ENCODE assay signal across 18 cellular contexts in the genomic region with DNA sequence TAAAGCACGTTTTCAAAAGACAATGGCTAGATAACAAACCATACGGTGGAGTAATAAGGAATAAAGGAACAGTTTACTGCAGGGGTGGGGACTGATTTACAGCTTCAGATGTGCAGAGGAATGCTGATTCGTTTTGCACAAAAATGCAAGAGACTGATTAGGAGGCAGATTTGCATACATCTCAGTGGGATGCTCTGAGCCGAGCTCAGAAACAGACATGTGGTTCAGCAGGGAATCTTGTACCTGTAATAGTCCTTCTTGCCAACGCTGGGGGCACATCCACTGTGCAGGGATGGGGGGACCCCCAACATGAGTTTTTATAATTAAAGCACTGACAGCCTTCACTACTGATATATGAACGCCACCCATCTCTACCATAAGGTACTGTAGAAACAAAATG.
DNase-seq lines count a peak whose midpoint lies in the region; ATAC-seq, FAIRE-seq and TF ChIP-seq lines count a peak whose summit lies in the region.
"Had no signal": no experiment of that assay in that cellular context is flagged by ENCODE, and none has a peak within 500 bp of the region (broad histone marks: within the 10 kb centered on the region; RNA-seq: fewer than 3 reads in every experiment).

No MANE protein-coding gene starts in this region.

- no peak overlapping the region for H3K4me3 ChIP-seq in GM23338
- no peak overlapping the region for H3K4me3 ChIP-seq in H1 (ENCODE audit: extremely low read depth in 1 of 4, insufficient read depth in 2 of 4, low read depth in 3 of 4, low read length in 4 of 4)
- no peak overlapping the region for H3K4me3 ChIP-seq in neural progenitor cell
- no peak overlapping the region for H3K4me3 ChIP-seq in psoas muscle
- H3K4me3 ChIP-seq: BLaER1 treated with 17β-estradiol and CSF1 and Interleukin-3, amounts not matched to agents 10 nM and 100 nM; GM12878 had no signal

- H3K9me2 ChIP-seq in GM23338 (ENCODE audit: insufficient read depth), result no peaks in the 10 kb centered on the region

- H3K36me3 ChIP-seq in GM23338 (ENCODE audit: insufficient read depth) (no peaks in the 10 kb centered on the region), H1 (ENCODE audit: control insufficient read depth in 2 of 4, insufficient read depth in 4 of 4, low read length in 3 of 4) (no peaks in the 10 kb centered on the region), neural progenitor cell (no peaks in the 10 kb centered on the region), psoas muscle (ENCODE audit: insufficient read depth in 1 of 2, low read depth in 1 of 2) (no peaks in the 10 kb centered on the region)
- H3K36me3 ChIP-seq: BLaER1 treated with 17β-estradiol and CSF1 and Interleukin-3, amounts not matched to agents 10 nM and 100 nM had no signal

- H3K4me1 ChIP-seq in GM23338 (ENCODE audit: insufficient read depth) (peaks cover 15% of the 10 kb centered on the region; the same call in 1 of the 2 replicates), H1 (replicated peaks in 1 of 4; ENCODE audit: control insufficient read depth in 3 of 4, insufficient read depth in 4 of 4, low read length in 3 of 4) (peaks cover 0 to 6% (median 3%) of the 10 kb centered on the region in 4 experiments; a peak in 5 of 7 replicates), neural progenitor cell (peaks cover 13% of the 10 kb centered on the region), psoas muscle (no peaks in the 10 kb centered on the region)
- H3K4me1 ChIP-seq: BLaER1 treated with 17β-estradiol and CSF1 and Interleukin-3, amounts not matched to agents 10 nM and 100 nM had no signal

- no peak overlapping the region for H3K14ac ChIP-seq in H1 (ENCODE audit: insufficient read length)

- H3K36me3 Mint-ChIP-seq in GM23338 (ENCODE audit: low read depth) (no peaks in the 10 kb centered on the region), neural progenitor cell (no peaks in the 10 kb centered on the region)
- H3K36me3 Mint-ChIP-seq in activated naive CD4-positive, alpha-beta T cell treated with anti-CD3 and anti-CD28 coated beads for 36 hours (ENCODE audit: low read depth), result no peaks in the 10 kb centered on the region
- H3K36me3 Mint-ChIP-seq: CD8-positive, alpha-beta T cell had no signal

- H3K27ac ChIP-seq in GM23338 (ENCODE audit: low read depth), result no peak overlapping the region
- no peak overlapping the region for H3K27ac ChIP-seq in H1 (ENCODE audit: low read depth, low read length)
- H3K27ac ChIP-seq in neural progenitor cell, result no peak overlapping the region
- H3K27ac ChIP-seq in psoas muscle, result no peak overlapping the region
- H3K27ac ChIP-seq: BLaER1 treated with 17β-estradiol and CSF1 and Interleukin-3, amounts not matched to agents 10 nM and 100 nM had no signal

- H2BK5ac ChIP-seq in H1 (ENCODE audit: low read depth, low read length), result no peak overlapping the region

- H3K27me3 ChIP-seq in GM23338 (ENCODE audit: insufficient read depth), result no peaks in the 10 kb centered on the region
- no peaks in the 10 kb centered on the region; a peak in 1 of 7 replicates for H3K27me3 ChIP-seq in H1 (replicated peaks in 1 of 4; ENCODE audit: control insufficient read depth in 3 of 4, extremely low read depth in 1 of 4, insufficient read depth in 3 of 4, low read length in 3 of 4)
- H3K27me3 ChIP-seq in neural progenitor cell, result no peaks in the 10 kb centered on the region
- no peaks in the 10 kb centered on the region for H3K27me3 ChIP-seq in psoas muscle (ENCODE audit: insufficient read depth in 3 of 3, low read length in 2 of 3)
- H3K27me3 ChIP-seq: BLaER1 treated with 17β-estradiol and CSF1 and Interleukin-3, amounts not matched to agents 10 nM and 100 nM had no signal

- H3K18ac ChIP-seq in H1 (ENCODE audit: extremely low read depth, low read length), result no peak overlapping the region

- 62% methylated on average over 6 of the region's 6 CpGs; no CpG with 5 or more reads in 1 of the 2 experiments for WGBS in H1 (ENCODE audit: extremely low coverage in 1 of 2, insufficient coverage in 1 of 2, insufficient read length in 1 of 2, insufficient replicate concordance in 2 of 2, low coverage in 1 of 2, low lambda C conversion rate in 2 of 2, missing lambda C conversion rate in 1 of 2), 2 experiments
- 51 to 60% (median 53%) methylated on average over 6 of the region's 6 CpGs for WGBS in psoas muscle, 3 donors

- peak; percentile 75 for ATAC-seq in GM23338
- no peak for ATAC-seq in psoas muscle
- ATAC-seq: CD8-positive, alpha-beta T cell; GM12878; HCT116 had no signal

- H2BK120ac ChIP-seq in H1 (replicated peaks; ENCODE audit: low read depth, low read length), result no peak overlapping the region

- H3K79me1 ChIP-seq in H1 (ENCODE audit: low read depth, low read length), result no peaks in the 10 kb centered on the region

- no peak overlapping the region for H3K56ac ChIP-seq in H1 (replicated peaks; ENCODE audit: insufficient read length, low read depth, low read length)

- H3K9ac ChIP-seq in H1 (replicated peaks in 1 of 4; ENCODE audit: extremely low read depth in 1 of 4, low read depth in 3 of 4, low read length in 3 of 4) (no peak overlapping the region), neural progenitor cell (no peak overlapping the region)
- H3K9ac ChIP-seq: BLaER1 treated with 17β-estradiol and CSF1 and Interleukin-3, amounts not matched to agents 10 nM and 100 nM had no signal

- H3K23me2 ChIP-seq in H1 (ENCODE audit: low read depth, low read length), result no peaks in the 10 kb centered on the region

- peaks cover 2% of the 10 kb centered on the region for H3K27me3 Mint-ChIP-seq in GM23338 (ENCODE audit: insufficient read depth, low read depth, poor library complexity)
- no peaks in the 10 kb centered on the region for H3K27me3 Mint-ChIP-seq in neural progenitor cell (ENCODE audit: insufficient read depth, low read depth)
- peaks cover 2% of the 10 kb centered on the region for H3K27me3 Mint-ChIP-seq in activated naive CD4-positive, alpha-beta T cell treated with anti-CD3 and anti-CD28 coated beads for 36 hours (ENCODE audit: low read depth)

- DNase-seq in GM23338 (ENCODE audit: low spot score), result peak; percentile 29
- DNase-seq in cerebellar cortex (ENCODE audit: low spot score), result peak; percentile 57
- DNase-seq in H1 (ENCODE audit: low read depth in 1 of 2, low spot score in 2 of 2), result no peak
- DNase-seq in neural progenitor cell (ENCODE audit: low spot score), result peak; percentile 25
- no peak for DNase-seq in NCI-H2171 (lab: John Stamatoyannopoulos, UW)
- no peak for DNase-seq in activated effector memory CD4-positive, alpha-beta T cell treated with anti-CD3 and anti-CD28 coated beads, Interleukin-2, amount 50 U/mL, for 16 hours
- no peak for DNase-seq in activated naive CD4-positive, alpha-beta T cell treated with anti-CD3 and anti-CD28 coated beads for 36 hours
- no peak for DNase-seq in psoas muscle
- DNase-seq: 8988T; Calu3; CD8-positive, alpha-beta T cell; DMS79 treated with DMSO at 0.1 percent for 48 hours; H7; HFFc6 had no signal

- H3F3A ChIP-seq in GM23338 (replicated peaks; ENCODE audit: low read depth), result no peaks in the 10 kb centered on the region
- H3F3A ChIP-seq in neural progenitor cell (ENCODE audit: low read depth), result no peaks in the 10 kb centered on the region

- no peak overlapping the region for H2BK15ac ChIP-seq in H1 (ENCODE audit: low read length)

- H4K91ac ChIP-seq in H1 (replicated peaks; ENCODE audit: insufficient read length, low read length), result no peak overlapping the region

- H3K27ac Mint-ChIP-seq in GM23338 (no peak overlapping the region), neural progenitor cell (no peak overlapping the region)
- no peak overlapping the region for H3K27ac Mint-ChIP-seq in activated naive CD4-positive, alpha-beta T cell treated with anti-CD3 and anti-CD28 coated beads for 36 hours
- H3K27ac Mint-ChIP-seq: B cell; CD8-positive, alpha-beta T cell; HFFc6 had no signal

- H2AFZ ChIP-seq in GM23338 (no peak overlapping the region; the same call in 1 of the 2 replicates), H1 (ENCODE audit: low read length) (no peak overlapping the region), neural progenitor cell (replicated peaks) (peak overlapping the region; percentile 23)

- FAIRE-seq in H1 (lab: Jason Lieb, UNC), result peak; percentile 90
- FAIRE-seq: GM12878 had no signal

- no peak overlapping the region for H3K4ac ChIP-seq in H1 (replicated peaks; ENCODE audit: insufficient read length, low read depth, low read length)

- no peak overlapping the region for H2BK12ac ChIP-seq in H1 (ENCODE audit: low read depth, low read length)

- no peak for TF ChIP-seq RAD21 in H1 (IDR thresholded peaks at IDR 0.05 in 1 of 2, conservative IDR thresholded peaks at IDR 0.05 in 1 of 2; ENCODE audit: low read depth in 2 of 2, low read length in 2 of 2)

- CTCF ChIA-PET in H1 (lab: Charles Lee; ENCODE audit: partially characterized antibody), result interaction anchor here (0.6 to 2.3 kb wide), 7 partner anchors 9 to 205 kb away, joined by 3 to 6 read pairs (median 4); no protein-coding TSS in a partner anchor
- CTCF ChIA-PET in activated naive CD4-positive, alpha-beta T cell treated with anti-CD3 and anti-CD28 coated beads for 36 hours (lab: Charles Lee), result no interaction called here

- no peaks in the 10 kb centered on the region for H3K79me2 ChIP-seq in GM23338 (replicated peaks; ENCODE audit: insufficient read depth)
- H3K79me2 ChIP-seq in H1 (ENCODE audit: control insufficient read depth in 1 of 2, insufficient read depth in 2 of 2, low read length in 2 of 2), result no peaks in the 10 kb centered on the region
- no peaks in the 10 kb centered on the region for H3K79me2 ChIP-seq in neural progenitor cell (ENCODE audit: low read depth)

- no peak overlapping the region for H4K8ac ChIP-seq in H1 (ENCODE audit: extremely low read depth, insufficient read depth, low read length)

- H3K4me2 ChIP-seq in GM23338, result peak overlapping the region; percentile 29
- peak overlapping the region; percentile 32 to 38; a peak in 2 of 4 replicates for H3K4me2 ChIP-seq in H1 (ENCODE audit: insufficient read depth in 1 of 2, low read depth in 2 of 2, low read length in 2 of 2)
- H3K4me2 ChIP-seq in neural progenitor cell, result peak overlapping the region; percentile 20
- H3K4me2 ChIP-seq: BLaER1 treated with 17β-estradiol and CSF1 and Interleukin-3, amounts not matched to agents 10 nM and 100 nM had no signal

- H3K23ac ChIP-seq in H1 (ENCODE audit: insufficient read length), result no peak overlapping the region

- no peak overlapping the region for H3K4me3 Mint-ChIP-seq in GM23338
- no peak overlapping the region for H3K4me3 Mint-ChIP-seq in neural progenitor cell
- no peak overlapping the region for H3K4me3 Mint-ChIP-seq in activated naive CD4-positive, alpha-beta T cell treated with anti-CD3 and anti-CD28 coated beads for 36 hours
- H3K4me3 Mint-ChIP-seq: B cell; CD8-positive, alpha-beta T cell; HFFc6 had no signal

- H4K5ac ChIP-seq in H1 (ENCODE audit: insufficient read length, low read depth, low read length), result no peak overlapping the region

- no peak overlapping the region for H2AK5ac ChIP-seq in H1 (ENCODE audit: low read depth, low read length)

- no peak for TF ChIP-seq POLR2A in H1 (IDR thresholded peaks at IDR 0.05; ENCODE audit: control extremely low read depth in 1 of 2, low read depth in 2 of 2, low read length in 2 of 2)

- intact Hi-C loops in activated naive CD4-positive, alpha-beta T cell treated with anti-CD3 and anti-CD28 coated beads for 36 hours (cut with micrococcal nuclease), result no loop called here
- intact Hi-C loops in psoas muscle (cut with DNase I), result no loop called here

- H3K4me1 Mint-ChIP-seq in GM23338, result peaks cover 13% of the 10 kb centered on the region
- peaks cover 9% of the 10 kb centered on the region for H3K4me1 Mint-ChIP-seq in neural progenitor cell
- H3K4me1 Mint-ChIP-seq in activated naive CD4-positive, alpha-beta T cell treated with anti-CD3 and anti-CD28 coated beads for 36 hours (ENCODE audit: low read depth), result no peaks in the 10 kb centered on the region
- H3K4me1 Mint-ChIP-seq: B cell had no signal

- no peak overlapping the region for H2BK20ac ChIP-seq in H1 (ENCODE audit: low read length)

- no peaks in the 10 kb centered on the region for H3K9me3 ChIP-seq in H1 (ENCODE audit: insufficient read depth in 2 of 2, low read depth in 1 of 2, low read length in 1 of 2)
- H3K9me3 ChIP-seq in neural progenitor cell (ENCODE audit: low read depth), result no peaks in the 10 kb centered on the region
- H3K9me3 ChIP-seq in psoas muscle, result no peaks in the 10 kb centered on the region
- H3K9me3 ChIP-seq: BLaER1 treated with 17β-estradiol and CSF1 and Interleukin-3, amounts not matched to agents 10 nM and 100 nM had no signal

- TF ChIP-seq EP300 in H1 (IDR thresholded peaks at IDR 0.05; ENCODE audit: borderline replicate concordance in 1 of 2, low read depth in 2 of 2, low read length in 2 of 2), result no peak

- H4K20me1 ChIP-seq in GM23338 (replicated peaks; ENCODE audit: insufficient read depth) (no peaks in the 10 kb centered on the region), H1 (replicated peaks in 1 of 2; ENCODE audit: control insufficient read depth in 1 of 2, insufficient read depth in 2 of 2, low read length in 2 of 2) (no peaks in the 10 kb centered on the region), neural progenitor cell (ENCODE audit: low read depth) (no peaks in the 10 kb centered on the region)
- H4K20me1 ChIP-seq: BLaER1 treated with 17β-estradiol and CSF1 and Interleukin-3, amounts not matched to agents 10 nM and 100 nM had no signal

- H3K9me3 Mint-ChIP-seq in GM23338 (no peaks in the 10 kb centered on the region), neural progenitor cell (no peaks in the 10 kb centered on the region)
- H3K9me3 Mint-ChIP-seq in activated naive CD4-positive, alpha-beta T cell treated with anti-CD3 and anti-CD28 coated beads for 36 hours, result no peaks in the 10 kb centered on the region
- H3K9me3 Mint-ChIP-seq: CD8-positive, alpha-beta T cell had no signal

- TF ChIP-seq CTCF in GM23338 (conservative IDR thresholded peaks at IDR 0.05; ENCODE audit: low read depth in 2 of 2) (no peak), H1 (IDR thresholded peaks at IDR 0.05; ENCODE audit: control extremely low read depth in 1 of 3, insufficient read depth in 1 of 3, low read depth in 1 of 3, low read length in 3 of 3) (no peak), neural progenitor cell (IDR thresholded peaks at IDR 0.05) (no peak), psoas muscle (IDR thresholded peaks at IDR 0.05) (no peak)

- POLR2A ChIA-PET in H1 (lab: Charles Lee; ENCODE audit: partially characterized antibody), result interaction anchor here (0.8 to 2.2 kb wide), 2 partner anchors 9 to 12 kb away, joined by 3 to 4 read pairs; no protein-coding TSS in a partner anchor

Comparison
In these comparisons a context has a peak if more than half of its experiments do, and no peak if none do; other contexts are left out.
1. DNase-seq: peak in GM23338 (single experiment), cerebellar cortex (single experiment) and neural progenitor cell (single experiment); none in H1 (0 of 2), NCI-H2171 (single experiment), activated effector memory CD4-positive, alpha-beta T cell treated with anti-CD3 and anti-CD28 coated beads, Interleukin-2, amount 50 U/mL, for 16 hours (single experiment), activated naive CD4-positive, alpha-beta T cell treated with anti-CD3 and anti-CD28 coated beads for 36 hours (single experiment) and psoas muscle (0 of 2).
2. Peak in every context shown above with its lines, with median percentiles within 50 percentile points of each other: H3K4me2 ChIP-seq.